In genomic region chr3:101810023-101810415, GRCh38 we compare ENCODE assay signal across 15 cellular contexts. TPM values are rescaled to one million over a fixed set of nuclear protein-coding genes. Genes with fewer than 3 reads are reported as not detected.
DNase-seq lines count a peak whose midpoint lies in the region; ATAC-seq, FAIRE-seq and TF ChIP-seq lines count a peak whose summit lies in the region.
"Had no signal": no experiment of that assay in that cellular context is flagged by ENCODE, and none has a peak within 500 bp of the region (broad histone marks: within the 10 kb centered on the region; RNA-seq: fewer than 3 reads in every experiment).

No MANE protein-coding gene starts in this region.

- dilution Hi-C loops in endothelial cell of umbilical vein (cut with MboI; ENCODE audit: extremely low pct_ligation_motif_present, low sequenced_read_pairs), result no loop called here

- H3K4me3 ChIP-seq in MM.1S (ENCODE audit: low read length), result no peak overlapping the region
- no peak overlapping the region for H3K4me3 ChIP-seq in endothelial cell of umbilical vein (replicated peaks in 1 of 3; ENCODE audit: insufficient read depth in 1 of 3, low read depth in 1 of 3, low read length in 3 of 3)
- H3K4me3 ChIP-seq in stomach smooth muscle (ENCODE audit: low read length in 2 of 2), result no peak overlapping the region
- H3K4me3 ChIP-seq in SJCRH30, result no peak overlapping the region
- H3K4me3 ChIP-seq: right lobe of liver had no signal

- no peak for DNase-seq in activated naive CD4-positive, alpha-beta T cell treated with anti-CD3 and anti-CD28 coated beads, Interleukin-2, amount 10 ng/mL, durations not matched to agents 7 days and 5 days
- DNase-seq in activated naive CD4-positive, alpha-beta T cell treated with anti-CD3 and anti-CD28 coated beads, Interleukin-2, amount 50 U/mL, for 16 hours, result no peak
- DNase-seq in MM.1S, result no peak
- DNase-seq in endothelial cell of umbilical vein (ENCODE audit: low read depth, low spot score), result no peak
- DNase-seq in SJCRH30, result no peak
- no peak for DNase-seq in NCI-H187 treated with DMSO at 0.1 percent for 48 hours (lab: John Stamatoyannopoulos, UW)
- DNase-seq: activated CD4-positive, CD25-positive, alpha-beta regulatory T cell; amniotic stem cell; hippocampal formation; left ventricle myocardium superior; right lobe of liver had no signal

- BruUV-seq in endothelial cell of umbilical vein (replicated peaks; lab: Mats Ljungman, UMichigan), result no TSS peak

- H3K9ac ChIP-seq in MM.1S (ENCODE audit: low read length) (peak overlapping the region; percentile 0; the same call in 1 of the 2 replicates), endothelial cell of umbilical vein (replicated peaks; ENCODE audit: extremely low read depth, insufficient read depth, low read length) (peak overlapping the region; percentile 29), stomach smooth muscle (ENCODE audit: low read length in 2 of 2) (no peak overlapping the region)

- no peak for ATAC-seq in HG02642 (IDR thresholded peaks at IDR 0.05; ENCODE audit: poor library complexity, unreplicated experiment)
- ATAC-seq: left ventricle myocardium superior had no signal

- TF ChIP-seq POLR2A in endothelial cell of umbilical vein (IDR thresholded peaks at IDR 0.05; ENCODE audit: low read depth, low read length), result no peak

- peak overlapping the region; percentile 9 for H3K27ac Mint-ChIP-seq in activated naive CD4-positive, alpha-beta T cell treated with anti-CD3 and anti-CD28 coated beads, Interleukin-2, amount 10 ng/mL, durations not matched to agents 7 days and 5 days

- CTCF ChIA-PET in activated naive CD4-positive, alpha-beta T cell treated with anti-CD3 and anti-CD28 coated beads, Interleukin-2, amount 10 ng/mL, durations not matched to agents 7 days and 5 days (lab: Charles Lee), result interaction anchor here (0.7 to 19.7 kb wide), 8 partner anchors 12 to 419 kb away, joined by 3 to 321 read pairs (median 4); partner anchors contain the start of gene NFKBIZ
- CTCF ChIA-PET in endothelial cell of umbilical vein (lab: Charles Lee), result interaction anchor here (0.9 to 12.9 kb wide), 9 partner anchors 13 to 726 kb away, joined by 3 to 358 read pairs (median 7); no protein-coding TSS in a partner anchor

- H3K4me3 Mint-ChIP-seq in activated naive CD4-positive, alpha-beta T cell treated with anti-CD3 and anti-CD28 coated beads, Interleukin-2, amount 10 ng/mL, durations not matched to agents 7 days and 5 days, result no peak overlapping the region
- H3K4me3 Mint-ChIP-seq: neural crest cell had no signal

- POLR2A ChIA-PET in endothelial cell of umbilical vein (lab: Charles Lee), result interaction anchor here (1.3 kb wide), 1 partner anchor 39 kb away, joined by 4 read pairs; the partner anchor contains the start of gene NFKBIZ

- H3K27ac ChIP-seq in MM.1S (ENCODE audit: low read length) (0 out of 2 replicates have a peak overlapping the region, but pooled peaks have one; percentile 1), endothelial cell of umbilical vein (ENCODE audit: insufficient read depth, low read depth, low read length) (peak overlapping the region; percentile 60), stomach smooth muscle (ENCODE audit: low read length) (peak overlapping the region; percentile 19), SJCRH30 (no peak overlapping the region; the same call in 1 of the 2 replicates)
- H3K27ac ChIP-seq: right lobe of liver had no signal

- intact Hi-C loops in endothelial cell of umbilical vein (cut with micrococcal nuclease), result no loop called here

- peaks cover 52% of the 10 kb centered on the region for H3K4me1 Mint-ChIP-seq in activated naive CD4-positive, alpha-beta T cell treated with anti-CD3 and anti-CD28 coated beads, Interleukin-2, amount 10 ng/mL, durations not matched to agents 7 days and 5 days

- TF ChIP-seq CTCF in MM.1S (IDR thresholded peaks at IDR 0.05; ENCODE audit: low read length), result no peak
- no peak for TF ChIP-seq CTCF in endothelial cell of umbilical vein (IDR thresholded peaks at IDR 0.05; ENCODE audit: extremely low read depth in 1 of 2, insufficient read depth in 1 of 2, low read depth in 1 of 2, low read length in 2 of 2)

- H3K9me1 ChIP-seq in endothelial cell of umbilical vein (replicated peaks; ENCODE audit: control insufficient read depth, extremely low read depth, insufficient read depth, low read length), result no peaks in the 10 kb centered on the region

- FAIRE-seq in endothelial cell of umbilical vein (lab: Jason Lieb, UNC), result no peak
- FAIRE-seq: GM12891 had no signal

- H3K9me3 ChIP-seq in MM.1S (replicated peaks; ENCODE audit: insufficient read depth, low read length) (no peaks in the 10 kb centered on the region), endothelial cell of umbilical vein (replicated peaks; ENCODE audit: control insufficient read depth, insufficient read depth, low read length) (no peaks in the 10 kb centered on the region), stomach smooth muscle (ENCODE audit: control insufficient read depth in 2 of 2, low read length in 2 of 2) (no peaks in the 10 kb centered on the region), SJCRH30 (replicated peaks) (no peaks in the 10 kb centered on the region)
- H3K9me3 ChIP-seq: right lobe of liver had no signal

- peak overlapping the region; percentile 3; the same call in 1 of the 2 replicates for H3K4me2 ChIP-seq in MM.1S (ENCODE audit: low read depth, low read length)
- H3K4me2 ChIP-seq in endothelial cell of umbilical vein (ENCODE audit: insufficient read depth, low read length), result peak overlapping the region; percentile 46

- H3K9me2 ChIP-seq in MM.1S (replicated peaks; ENCODE audit: insufficient read depth, low read length), result no peaks in the 10 kb centered on the region

- peaks cover 20% of the 10 kb centered on the region for H3K36me3 Mint-ChIP-seq in activated naive CD4-positive, alpha-beta T cell treated with anti-CD3 and anti-CD28 coated beads, Interleukin-2, amount 10 ng/mL, durations not matched to agents 7 days and 5 days

- peaks cover 22% of the 10 kb centered on the region for H3F3A ChIP-seq in MM.1S (ENCODE audit: insufficient read depth, low read length)

- H2AFZ ChIP-seq in MM.1S (ENCODE audit: low read length), result no peak overlapping the region
- H2AFZ ChIP-seq in endothelial cell of umbilical vein (ENCODE audit: low read depth, low read length), result no peak overlapping the region

- H3K79me2 ChIP-seq in MM.1S (ENCODE audit: low read length) (peaks cover 84% of the 10 kb centered on the region), endothelial cell of umbilical vein (ENCODE audit: control insufficient read depth, insufficient read depth, low read length) (no peaks in the 10 kb centered on the region)

- no peaks in the 10 kb centered on the region for H3K9me3 Mint-ChIP-seq in activated naive CD4-positive, alpha-beta T cell treated with anti-CD3 and anti-CD28 coated beads, Interleukin-2, amount 10 ng/mL, durations not matched to agents 7 days and 5 days
- H3K9me3 Mint-ChIP-seq: neural crest cell had no signal

- H3K4me1 ChIP-seq in MM.1S (ENCODE audit: low read length), result peaks cover 46% of the 10 kb centered on the region
- H3K4me1 ChIP-seq in endothelial cell of umbilical vein (ENCODE audit: control insufficient read depth, extremely low read depth, insufficient read depth, low read length), result peaks cover 14% of the 10 kb centered on the region
- peaks cover 6% of the 10 kb centered on the region for H3K4me1 ChIP-seq in stomach smooth muscle (ENCODE audit: control insufficient read depth, insufficient read depth, low read length)
- peaks cover 6% of the 10 kb centered on the region; the same call in 1 of the 2 replicates for H3K4me1 ChIP-seq in SJCRH30

- H3K27me3 ChIP-seq in MM.1S (replicated peaks; ENCODE audit: insufficient read depth, low read length) (no peaks in the 10 kb centered on the region), endothelial cell of umbilical vein (ENCODE audit: control insufficient read depth in 2 of 2, insufficient read depth in 2 of 2, low read length in 2 of 2) (no peaks in the 10 kb centered on the region), stomach smooth muscle (ENCODE audit: control insufficient read depth in 1 of 2, insufficient read depth in 2 of 2, low read length in 2 of 2) (no peaks in the 10 kb centered on the region), SJCRH30 (no peaks in the 10 kb centered on the region)
- H3K27me3 ChIP-seq: right lobe of liver had no signal

- H4K20me1 ChIP-seq in MM.1S (ENCODE audit: insufficient read depth, low read length) (no peaks in the 10 kb centered on the region), endothelial cell of umbilical vein (replicated peaks; ENCODE audit: control insufficient read depth, extremely low read depth, insufficient read depth, low read length) (no peaks in the 10 kb centered on the region)

- no peaks in the 10 kb centered on the region for H3K27me3 Mint-ChIP-seq in activated naive CD4-positive, alpha-beta T cell treated with anti-CD3 and anti-CD28 coated beads, Interleukin-2, amount 10 ng/mL, durations not matched to agents 7 days and 5 days

- no peaks in the 10 kb centered on the region for H3K36me3 ChIP-seq in MM.1S (replicated peaks; ENCODE audit: insufficient read depth, low read length)
- H3K36me3 ChIP-seq in endothelial cell of umbilical vein (ENCODE audit: control insufficient read depth in 2 of 2, extremely low read depth in 1 of 2, insufficient read depth in 2 of 2, low read length in 2 of 2), result no peaks in the 10 kb centered on the region
- H3K36me3 ChIP-seq in stomach smooth muscle (ENCODE audit: control insufficient read depth in 2 of 2, insufficient read depth in 2 of 2, low read length in 2 of 2), result no peaks in the 10 kb centered on the region
- H3K36me3 ChIP-seq in SJCRH30, result peaks cover 8% of the 10 kb centered on the region
- H3K36me3 ChIP-seq: right lobe of liver had no signal

RNA-seq across cellular contexts. Expression of gene NXPE3, which starts 31.0 kb away (rescaled TPM):
- 19.9 and 20.3 TPM in 2 replicates for total RNA-seq in endothelial cell of umbilical vein
- polyA plus RNA-seq in endothelial cell of umbilical vein, result 12.3 and 13.7 TPM in 2 replicates
- polyA plus RNA-seq in endothelial cell of umbilical vein (2011; cell fraction: cytosol; rRNA removed), result 17.0 and 17.9 TPM in 2 replicates
- 11.0 and 12.3 TPM in 2 replicates for polyA plus RNA-seq in endothelial cell of umbilical vein (2011; cell fraction: nucleus; rRNA removed)
- polyA plus RNA-seq in endothelial cell of umbilical vein (2012), result 20.4 and 24.4 TPM in 2 replicates
- polyA minus RNA-seq in endothelial cell of umbilical vein, result 44.6 and 53.4 TPM in 2 replicates
- 4.0 TPM for polyA minus RNA-seq in endothelial cell of umbilical vein (2011; cell fraction: cytosol; rRNA and poly(A)+ RNA removed)
- 12.6 TPM in 2 replicates for polyA minus RNA-seq in endothelial cell of umbilical vein (2011; cell fraction: nucleus; rRNA and poly(A)+ RNA removed)
- 28.0 and 30.2 TPM in 2 replicates for total RNA-seq in SJCRH30 (2014; rRNA removed; shearing (Covaris generic))

RNA-seq across cellular contexts. Expression of gene NFKBIZ, which starts 39.3 kb away (rescaled TPM):
- total RNA-seq in endothelial cell of umbilical vein, result 27.4 and 28.9 TPM in 2 replicates
- polyA plus RNA-seq in endothelial cell of umbilical vein, result 16.7 and 17.5 TPM in 2 replicates
- polyA plus RNA-seq in endothelial cell of umbilical vein (2011; cell fraction: cytosol; rRNA removed), result 10.3 and 20.3 TPM in 2 replicates
- polyA plus RNA-seq in endothelial cell of umbilical vein (2011; cell fraction: nucleus; rRNA removed), result 182 and 220 TPM in 2 replicates
- polyA plus RNA-seq in endothelial cell of umbilical vein (2012), result 9.2 and 13.5 TPM in 2 replicates
- polyA minus RNA-seq in endothelial cell of umbilical vein, result 87.4 and 102 TPM in 2 replicates
- polyA minus RNA-seq in endothelial cell of umbilical vein (2011; cell fraction: cytosol; rRNA and poly(A)+ RNA removed), result 14.0 TPM
- polyA minus RNA-seq in endothelial cell of umbilical vein (2011; cell fraction: nucleus; rRNA and poly(A)+ RNA removed), result 237 and 251 TPM in 2 replicates
- total RNA-seq in SJCRH30 (2014; rRNA removed; shearing (Covaris generic)), result 5.6 and 5.7 TPM in 2 replicates

Comparison
In these comparisons a context has a peak if more than half of its experiments do, and no peak if none do; other contexts are left out.
1. H3K9ac ChIP-seq: peak in MM.1S (single experiment) and endothelial cell of umbilical vein (single experiment); none in stomach smooth muscle (0 of 2).